ENCODE assay signal across 11 cellular contexts in genomic region chr5:54522080-54522479, GRCh38. TPM values are rescaled to one million over a fixed set of nuclear protein-coding genes. Genes with fewer than 3 reads are reported as not detected.
DNase-seq lines count a peak whose midpoint lies in the region; ATAC-seq, FAIRE-seq and TF ChIP-seq lines count a peak whose summit lies in the region.
"Had no signal": no experiment of that assay in that cellular context is flagged by ENCODE, and none has a peak within 500 bp of the region (broad histone marks: within the 10 kb centered on the region; RNA-seq: fewer than 3 reads in every experiment).

No MANE protein-coding gene starts in this region.

- FAIRE-seq in astrocyte (lab: Jason Lieb, UNC), result no peak
- FAIRE-seq: bronchial epithelial cell had no signal

- DNase-seq in AG04450 (ENCODE audit: low read depth, low spot score) (no peak), HFFc6 (no peak), astrocyte (ENCODE audit: low read depth) (no peak), cerebellum (ENCODE audit: low spot score) (no peak), NCI-H1694 treated with DMSO at 0.1 percent for 48 hours (lab: John Stamatoyannopoulos, UW) (no peak), UCSD-AML1 (lab: John Stamatoyannopoulos, UW; ENCODE audit: unreplicated experiment) (no peak), middle frontal gyrus (ENCODE audit: extremely low spot score, low spot score) (no peak)
- DNase-seq in naive thymus-derived CD8-positive, alpha-beta T cell, result no peak
- DNase-seq: NCI-H69, posterior cingulate gyrus had no signal

- H3K4me2 ChIP-seq in astrocyte (ENCODE audit: low read length), result peak overlapping the region; percentile 90

- H3K27me3 Mint-ChIP-seq in HFFc6 (ENCODE audit: insufficient read depth), result no peaks in the 10 kb centered on the region
- no peaks in the 10 kb centered on the region for H3K27me3 Mint-ChIP-seq in astrocyte (ENCODE audit: low read depth, unreplicated experiment)
- no peaks in the 10 kb centered on the region for H3K27me3 Mint-ChIP-seq in naive thymus-derived CD8-positive, alpha-beta T cell

- H3K79me2 ChIP-seq in astrocyte (ENCODE audit: insufficient read depth, low read length), result peaks cover 91% of the 10 kb centered on the region

- H3K4me3 Mint-ChIP-seq in HFFc6 (peak overlapping the region; percentile 94), astrocyte (ENCODE audit: unreplicated experiment) (peak overlapping the region; percentile 90)
- peak overlapping the region in 9 of 10 donors; percentile 79 to 95 (median 93) for H3K4me3 Mint-ChIP-seq in naive thymus-derived CD8-positive, alpha-beta T cell

- H3K9me3 Mint-ChIP-seq in HFFc6 (peaks cover 9% of the 10 kb centered on the region), astrocyte (ENCODE audit: unreplicated experiment) (peaks cover 5% of the 10 kb centered on the region)
- no peaks in the 10 kb centered on the region for H3K9me3 Mint-ChIP-seq in naive thymus-derived CD8-positive, alpha-beta T cell

- TF ChIP-seq CTCF in AG04450 (IDR thresholded peaks at IDR 0.05; ENCODE audit: low read depth, low read length) (no peak), HFFc6 (IDR thresholded peaks at IDR 0.05) (no peak), astrocyte (IDR thresholded peaks at IDR 0.05; ENCODE audit: insufficient read depth, low read depth, low read length) (no peak)

- H3K9ac ChIP-seq in astrocyte (ENCODE audit: low read length), result no peak overlapping the region

- no peak overlapping the region for H2AFZ ChIP-seq in astrocyte (ENCODE audit: low read depth, low read length)

- CTCF ChIA-PET in AG04450 (lab: Charles Lee), result interaction anchor here (1.0 to 2.8 kb wide), 3 partner anchors 323 to 373 kb away, joined by 3 to 11 read pairs (median 5); no protein-coding TSS in a partner anchor

- H3K36me3 Mint-ChIP-seq in HFFc6 (ENCODE audit: low read depth) (peaks cover 54% of the 10 kb centered on the region), astrocyte (ENCODE audit: low read depth, unreplicated experiment) (peaks cover 10% of the 10 kb centered on the region)
- H3K36me3 Mint-ChIP-seq in naive thymus-derived CD8-positive, alpha-beta T cell, result peaks cover 0 to 17% (median 2%) of the 10 kb centered on the region in 3 donors

- H3K4me1 Mint-ChIP-seq in HFFc6 (ENCODE audit: low read depth) (peaks cover 58% of the 10 kb centered on the region), astrocyte (ENCODE audit: low read depth, unreplicated experiment) (peaks cover 28% of the 10 kb centered on the region)
- H3K4me1 Mint-ChIP-seq in naive thymus-derived CD8-positive, alpha-beta T cell, result peaks cover 3 to 67% (median 17%) of the 10 kb centered on the region in 4 donors

- no peaks in the 10 kb centered on the region for H3K36me3 ChIP-seq in astrocyte (ENCODE audit: insufficient read depth, low read length)

- peaks cover 13% of the 10 kb centered on the region for H3K9me3 ChIP-seq in AG04450 (ENCODE audit: control insufficient read depth, insufficient read depth, low read length)
- H3K9me3 ChIP-seq in astrocyte (ENCODE audit: insufficient read depth, low read depth, low read length), result no peaks in the 10 kb centered on the region

- H3K4me3 ChIP-seq in AG04450 (ENCODE audit: low read depth, low read length), result peak overlapping the region; percentile 68
- peak overlapping the region; percentile 81 for H3K4me3 ChIP-seq in astrocyte (ENCODE audit: insufficient read depth, low read depth, low read length)

- no peak for ATAC-seq in naive thymus-derived CD8-positive, alpha-beta T cell

- H3K27me3 ChIP-seq in AG04450 (ENCODE audit: control insufficient read depth, insufficient read depth, low read length), result no peaks in the 10 kb centered on the region
- no peaks in the 10 kb centered on the region for H3K27me3 ChIP-seq in astrocyte (ENCODE audit: insufficient read depth, low read length)

- POLR2A ChIA-PET in AG04450 (lab: Yijun Ruan, JAX), result interaction anchor here (0.6 kb wide), 1 partner anchor 229 kb away, joined by 3 read pairs; no protein-coding TSS in a partner anchor
- POLR2A ChIA-PET in naive thymus-derived CD8-positive, alpha-beta T cell (lab: Charles Lee), result interaction anchor here (0.7 to 1.1 kb wide), 2 partner anchors 8 to 222 kb away, joined by 4 to 5 read pairs; no protein-coding TSS in a partner anchor

- peaks cover 85% of the 10 kb centered on the region for H4K20me1 ChIP-seq in astrocyte (ENCODE audit: insufficient read depth, low read length)

- H3K27ac Mint-ChIP-seq in HFFc6 (peak overlapping the region; percentile 40; the same call in 1 of the 2 replicates), astrocyte (ENCODE audit: unreplicated experiment) (peak overlapping the region; percentile 62)
- peak overlapping the region in 2 of 10 donors; percentile 19 to 46 for H3K27ac Mint-ChIP-seq in naive thymus-derived CD8-positive, alpha-beta T cell

- H3K27ac ChIP-seq in AG04450 (ENCODE audit: low read depth, low read length) (no peak overlapping the region), astrocyte (ENCODE audit: low read depth, low read length) (no peak overlapping the region)

- H3K4me1 ChIP-seq in astrocyte (ENCODE audit: insufficient read depth, low read length), result peaks cover 46% of the 10 kb centered on the region

RNA-seq across cellular contexts. Expression of gene SNX18, which starts 4.5 kb away (rescaled TPM):
- 68.1 and 74.1 TPM in 2 replicates for polyA plus RNA-seq in AG04450 (2011; rRNA removed)
- 110 and 113 TPM in 2 replicates for polyA minus RNA-seq in AG04450 (2011; rRNA and poly(A)+ RNA removed)
- 10 to 100 TPM; 32.8 to 47.3 (median 39.7) TPM for total RNA-seq in HFFc6 (2021; fragmentation: NEBNext Ultra II Directional; extraction: Animal tissue kit (Norgen Biotek cat#: 25700))
- total RNA-seq in astrocyte (38.8 and 43.5 TPM in 2 replicates), cerebellum (22.5 TPM)
- 10 to 100 TPM; 33.4 to 33.9 TPM for total RNA-seq in naive thymus-derived CD8-positive, alpha-beta T cell
- 1 to 10 TPM; 2.6 to 3.3 (median 3.2) TPM for polyA plus RNA-seq in naive thymus-derived CD8-positive, alpha-beta T cell
